8 cellular contexts compared by ENCODE assay signal in the genomic region with DNA sequence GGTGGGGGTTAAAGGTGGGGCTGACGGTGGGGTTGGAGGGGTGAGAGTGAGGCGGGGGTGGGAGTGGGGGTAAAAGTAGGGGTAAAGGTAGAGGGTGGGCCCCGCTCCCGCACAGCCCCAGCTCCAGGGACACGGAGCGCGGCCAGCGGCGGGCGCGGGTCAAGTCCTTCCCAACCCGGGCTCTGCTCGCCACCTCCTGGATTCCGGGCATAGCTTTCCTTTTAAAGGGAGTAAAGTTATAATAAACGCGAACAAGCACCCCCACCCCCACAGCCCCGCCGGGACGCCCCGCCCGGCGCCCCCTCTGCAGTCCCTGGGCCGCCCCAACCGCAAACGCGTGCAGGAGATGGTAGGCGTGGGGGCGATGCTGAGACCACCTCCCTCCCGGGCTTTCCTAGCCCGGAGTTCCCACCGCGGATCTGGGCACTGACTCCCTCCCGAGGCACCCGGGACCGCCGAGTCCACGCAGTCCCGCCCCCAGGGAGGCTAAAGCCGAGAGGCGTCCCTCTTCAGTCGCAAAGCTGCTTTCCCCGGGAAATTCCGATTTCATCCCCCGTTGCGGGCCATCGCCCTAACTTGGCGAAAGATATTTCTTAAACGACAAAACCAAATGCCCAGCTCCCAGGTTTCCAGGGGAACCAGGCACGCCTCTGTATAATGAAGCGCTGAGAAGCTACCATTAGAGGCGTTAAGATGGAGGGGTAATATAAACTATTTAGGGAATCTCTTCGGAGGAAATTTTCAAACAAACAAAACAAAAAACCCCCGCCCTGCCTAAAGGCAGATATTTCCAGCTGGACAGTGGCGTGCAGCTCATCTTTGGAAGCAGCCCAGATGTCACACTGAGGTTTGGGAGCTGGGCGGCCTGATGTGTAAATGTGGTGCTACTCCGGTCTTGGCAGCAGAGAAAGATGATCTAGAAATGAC. TPM values are rescaled to one million over a fixed set of nuclear protein-coding genes. Genes with fewer than 3 reads are reported as not detected.
DNase-seq lines count a peak whose midpoint lies in the region; ATAC-seq and TF ChIP-seq lines count a peak whose summit lies in the region.

A gene with protein sequence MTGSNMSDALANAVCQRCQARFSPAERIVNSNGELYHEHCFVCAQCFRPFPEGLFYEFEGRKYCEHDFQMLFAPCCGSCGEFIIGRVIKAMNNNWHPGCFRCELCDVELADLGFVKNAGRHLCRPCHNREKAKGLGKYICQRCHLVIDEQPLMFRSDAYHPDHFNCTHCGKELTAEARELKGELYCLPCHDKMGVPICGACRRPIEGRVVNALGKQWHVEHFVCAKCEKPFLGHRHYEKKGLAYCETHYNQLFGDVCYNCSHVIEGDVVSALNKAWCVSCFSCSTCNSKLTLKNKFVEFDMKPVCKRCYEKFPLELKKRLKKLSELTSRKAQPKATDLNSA (minus strand): TSS at position 196 of the 927 bp plus-strand sequence. CDS start 506 bp downstream, outside the sequence.

- no peaks in the 10 kb centered on the region for H3K36me3 Mint-ChIP-seq in activated CD4-positive, alpha-beta T cell treated with anti-CD3 and anti-CD28 coated beads for 36 hours (ENCODE audit: low read depth)
- no peaks in the 10 kb centered on the region for H3K36me3 Mint-ChIP-seq in activated B cell treated with CpG ODN at 0.5 μM for 24 hours (ENCODE audit: low read depth)

- CTCF ChIA-PET in activated CD4-positive, alpha-beta T cell treated with anti-CD3 and anti-CD28 coated beads for 36 hours (lab: Charles Lee) = interaction anchor here (0.7 to 1.0 kb wide), 7 partner anchors 23 to 314 kb away, joined by 3 read pairs; no protein-coding TSS in a partner anchor
- CTCF ChIA-PET in activated B cell treated with CpG ODN at 0.5 μM for 24 hours (lab: Charles Lee) = interaction anchor here (0.9 to 1.6 kb wide), 2 partner anchors 26 to 84 kb away, joined by 3 to 4 read pairs; no protein-coding TSS in a partner anchor

- intact Hi-C loops in activated CD4-positive, alpha-beta T cell treated with anti-CD3 and anti-CD28 coated beads for 36 hours (cut with DNase I, micrococcal nuclease) = no loop called here
- intact Hi-C loops in activated B cell treated with CpG ODN at 0.5 μM for 24 hours (cut with micrococcal nuclease) = no loop called here

- H3K27ac Mint-ChIP-seq in activated CD4-positive, alpha-beta T cell treated with anti-CD3 and anti-CD28 coated beads for 36 hours = no peak within 1 kb of the TSS
- no peak within 1 kb of the TSS for H3K27ac Mint-ChIP-seq in activated B cell treated with CpG ODN at 0.5 μM for 24 hours

- DNase-seq in activated CD4-positive, alpha-beta T cell treated with anti-CD3 and anti-CD28 coated beads for 36 hours = no peak
- DNase-seq in activated CD4-positive, alpha-beta T cell treated with anti-CD3 and anti-CD28 coated beads for 48 hours = no peak
- DNase-seq in activated B cell treated with CpG ODN at 0.5 μM for 24 hours (no peak), glomerular endothelial cell (ENCODE audit: extremely low read depth, low read depth, low spot score) (no peak), omental fat pad (ENCODE audit: low spot score) (no peak), NCI-H446 (lab: John Stamatoyannopoulos, UW) (no peak)

- peaks cover 33% of the 10 kb centered on the region for H3K27me3 Mint-ChIP-seq in activated CD4-positive, alpha-beta T cell treated with anti-CD3 and anti-CD28 coated beads for 36 hours
- H3K27me3 Mint-ChIP-seq in activated B cell treated with CpG ODN at 0.5 μM for 24 hours = peaks cover 47% of the 10 kb centered on the region

- no peaks in the 10 kb centered on the region for H3K9me3 Mint-ChIP-seq in activated CD4-positive, alpha-beta T cell treated with anti-CD3 and anti-CD28 coated beads for 36 hours (ENCODE audit: low read depth)
- H3K9me3 Mint-ChIP-seq in activated B cell treated with CpG ODN at 0.5 μM for 24 hours = no peaks in the 10 kb centered on the region

- ATAC-seq in activated CD4-positive, alpha-beta T cell treated with anti-CD3 and anti-CD28 coated beads for 36 hours = no peak
- ATAC-seq in activated B cell treated with CpG ODN at 0.5 μM for 24 hours (ENCODE audit: low read depth) = peak; percentile 21
- ATAC-seq in omental fat pad (ENCODE audit: low FRiP score) = peak; percentile 40
- no peak for ATAC-seq in HG03460 (IDR thresholded peaks at IDR 0.05; ENCODE audit: unreplicated experiment)
- ATAC-seq in GM19397 (IDR thresholded peaks at IDR 0.05; ENCODE audit: unreplicated experiment) = no peak

- H3K4me1 Mint-ChIP-seq in activated CD4-positive, alpha-beta T cell treated with anti-CD3 and anti-CD28 coated beads for 36 hours = peaks cover 7% of the 10 kb centered on the region
- peaks cover 11% of the 10 kb centered on the region for H3K4me1 Mint-ChIP-seq in activated B cell treated with CpG ODN at 0.5 μM for 24 hours

- no peak for TF ChIP-seq CTCF in activated B cell treated with CpG ODN at 0.5 μM for 24 hours (IDR thresholded peaks at IDR 0.05)
- TF ChIP-seq CTCF in omental fat pad (IDR thresholded peaks at IDR 0.05) = no peak

- H3K4me3 Mint-ChIP-seq in activated CD4-positive, alpha-beta T cell treated with anti-CD3 and anti-CD28 coated beads for 36 hours = peak within 1 kb of the TSS; percentile 57
- H3K4me3 Mint-ChIP-seq in activated B cell treated with CpG ODN at 0.5 μM for 24 hours = peak within 1 kb of the TSS; percentile 82

- POLR2A ChIA-PET in activated CD4-positive, alpha-beta T cell treated with anti-CD3 and anti-CD28 coated beads for 36 hours (lab: Charles Lee) = interaction anchor here (1.0 kb wide), 1 partner anchor 15 kb away, joined by 6 read pairs; no protein-coding TSS in a partner anchor
- POLR2A ChIA-PET in activated B cell treated with CpG ODN at 0.5 μM for 24 hours (lab: Charles Lee) = no interaction called here

RNA-seq across cellular contexts. Expression of the gene that starts here (rescaled TPM):
- 10 to 100 TPM; 16.4 to 19.3 TPM for total RNA-seq in activated CD4-positive, alpha-beta T cell treated with anti-CD3 and anti-CD28 coated beads for 36 hours
- total RNA-seq in activated B cell treated with CpG ODN at 0.5 μM for 24 hours = 5.1 and 5.3 TPM in 2 replicates
- 15.6 and 22.9 TPM in 2 replicates for total RNA-seq in glomerular endothelial cell
- total RNA-seq in omental fat pad = 10 to 100 TPM in 3 of 4 donors, 1 to 10 TPM in 1; 9.7 to 97.3 (median 22.4) TPM

Comparison
In these comparisons a context has a peak if more than half of its experiments do, and no peak if none do; other contexts are left out.
1. ATAC-seq: peak in activated B cell treated with CpG ODN at 0.5 μM for 24 hours (single experiment) and omental fat pad (single experiment); none in activated CD4-positive, alpha-beta T cell treated with anti-CD3 and anti-CD28 coated beads for 36 hours (single experiment), HG03460 (single experiment) and GM19397 (single experiment).